In the genomic region with DNA sequence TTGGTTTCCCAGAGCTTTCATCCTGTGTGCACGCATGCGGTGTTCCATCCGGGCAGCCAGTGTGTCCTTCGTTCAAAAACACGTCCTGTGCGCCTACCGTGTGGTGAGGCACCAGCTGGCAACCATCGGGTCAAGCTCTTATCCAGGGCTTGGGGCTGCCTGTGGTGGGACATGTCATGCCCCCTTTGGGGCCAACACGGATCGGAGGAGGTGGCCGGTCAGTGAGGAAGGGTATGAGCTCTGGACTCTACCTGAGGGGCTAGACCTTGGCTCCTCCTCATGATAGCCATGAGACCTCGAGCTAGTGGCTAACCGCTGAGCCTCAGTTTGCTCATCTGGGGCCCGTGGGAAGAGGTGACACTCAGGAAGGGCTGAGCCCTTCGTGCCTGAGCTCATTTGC, we compare ENCODE assay signal across 29 cellular contexts.
DNase-seq lines count a peak whose midpoint lies in the region; ATAC-seq and TF ChIP-seq lines count a peak whose summit lies in the region.
"Had no signal": no experiment of that assay in that cellular context is flagged by ENCODE, and none has a peak within 500 bp of the region (broad histone marks: within the 10 kb centered on the region; RNA-seq: fewer than 3 reads in every experiment).

No MANE protein-coding gene starts in this region.

- WGBS in esophagus muscularis mucosa: 90% methylated on average over 10 of the region's 15 CpGs

- no peaks in the 10 kb centered on the region for H3K36me3 Mint-ChIP-seq in osteocyte (ENCODE audit: unreplicated experiment)
- H3K36me3 Mint-ChIP-seq: CD8-positive, alpha-beta T cell had no signal

- peaks cover 74% of the 10 kb centered on the region for H3K27me3 Mint-ChIP-seq in osteocyte (ENCODE audit: unreplicated experiment)

- TF ChIP-seq POLR2A in esophagus muscularis mucosa (IDR thresholded peaks at IDR 0.05; ENCODE audit: low read depth): no peak

- H3K36me3 ChIP-seq in right atrium auricular region: no peaks in the 10 kb centered on the region
- no peaks in the 10 kb centered on the region for H3K36me3 ChIP-seq in left ventricle myocardium inferior
- no peaks in the 10 kb centered on the region for H3K36me3 ChIP-seq in esophagus muscularis mucosa

- H3K9me3 Mint-ChIP-seq in osteocyte (ENCODE audit: unreplicated experiment): peaks cover 9% of the 10 kb centered on the region
- H3K9me3 Mint-ChIP-seq: CD8-positive, alpha-beta T cell had no signal

- H3K4me1 ChIP-seq in right atrium auricular region (no peaks in the 10 kb centered on the region), left ventricle myocardium inferior (no peaks in the 10 kb centered on the region), esophagus muscularis mucosa (no peaks in the 10 kb centered on the region)
- H3K4me1 ChIP-seq: Caco-2 had no signal

- H3K4me3 ChIP-seq in right atrium auricular region (no peak overlapping the region), left ventricle myocardium inferior (no peak overlapping the region), esophagus muscularis mucosa (no peak overlapping the region)
- H3K4me3 ChIP-seq: A549, GM12878, K562 had no signal

- no peak overlapping the region for H3K4me3 Mint-ChIP-seq in osteocyte (ENCODE audit: unreplicated experiment)
- H3K4me3 Mint-ChIP-seq: CD8-positive, alpha-beta T cell had no signal

- H3K27ac Mint-ChIP-seq in osteocyte (ENCODE audit: unreplicated experiment): no peak overlapping the region
- H3K27ac Mint-ChIP-seq: CD8-positive, alpha-beta T cell had no signal

- intact Hi-C loops in left ventricle myocardium inferior (cut with micrococcal nuclease): no loop called here
- intact Hi-C loops in esophagus muscularis mucosa (cut with DNase I): no loop called here
- intact Hi-C loops in left colon (cut with DNase I, micrococcal nuclease): no loop called here

- TF ChIP-seq CTCF in right atrium auricular region (IDR thresholded peaks at IDR 0.05) (no peak), left ventricle myocardium inferior (IDR thresholded peaks at IDR 0.05; ENCODE audit: borderline replicate concordance) (no peak), esophagus muscularis mucosa (IDR thresholded peaks at IDR 0.05) (no peak), osteocyte (IDR thresholded peaks at IDR 0.05) (no peak)

- H3K27ac ChIP-seq in right atrium auricular region: no peak overlapping the region
- H3K27ac ChIP-seq in left ventricle myocardium inferior (replicated peaks): no peak overlapping the region
- H3K27ac ChIP-seq in esophagus muscularis mucosa (replicated peaks in 1 of 4): no peak overlapping the region
- H3K27ac ChIP-seq: C4-2B, RWPE1 had no signal

- ATAC-seq in GM19328 (IDR thresholded peaks at IDR 0.05; ENCODE audit: unreplicated experiment): no peak
- no peak for ATAC-seq in GM18868 (IDR thresholded peaks at IDR 0.05; ENCODE audit: unreplicated experiment)
- ATAC-seq in left colon: no peak
- ATAC-seq: A549; CD8-positive, alpha-beta T cell; GM12878; HepG2; K562 had no signal

- TF ChIP-seq EP300 in esophagus muscularis mucosa (IDR thresholded peaks at IDR 0.05): no peak

- H3K4me1 Mint-ChIP-seq in osteocyte (ENCODE audit: unreplicated experiment): peaks cover 2% of the 10 kb centered on the region

- H3K27me3 ChIP-seq in right atrium auricular region: no peaks in the 10 kb centered on the region
- peaks cover 41% of the 10 kb centered on the region for H3K27me3 ChIP-seq in left ventricle myocardium inferior (ENCODE audit: low read depth)
- peaks cover 0 to 16% (median 0%) of the 10 kb centered on the region in 4 donors for H3K27me3 ChIP-seq in esophagus muscularis mucosa

- H3K9me3 ChIP-seq in right atrium auricular region (no peaks in the 10 kb centered on the region), left ventricle myocardium inferior (replicated peaks) (peaks cover 4% of the 10 kb centered on the region), esophagus muscularis mucosa (no peaks in the 10 kb centered on the region)
- H3K9me3 ChIP-seq: A549, Caco-2 had no signal

- peak; percentile 49 for DNase-seq in right atrium auricular region (ENCODE audit: low spot score)
- DNase-seq in left ventricle myocardium inferior: no peak
- peak; percentile 83 for DNase-seq in esophagus muscularis mucosa (ENCODE audit: extremely low spot score)
- DNase-seq in osteocyte (ENCODE audit: extremely low spot score, unreplicated experiment): peak; percentile 72
- no peak for DNase-seq in left colon
- DNase-seq: AML-193, DMS79, EL, GDM1, GOT3, Kasumi-1, NCI-H1092 treated with DMSO at 0.1 percent for 48 hours, NCI-H1436, NCI-H187, NCI-H2081 treated with DMSO at 0.1 percent for 48 hours, NCI-H2171, NCI-H226, NCI-H510A, SHP77 treated with DMSO at 0.1 percent for 48 hours had no signal

Comparison
In these comparisons a context has a peak if more than half of its experiments do, and no peak if none do; other contexts are left out.
1. DNase-seq: peak in right atrium auricular region (single experiment), esophagus muscularis mucosa (single experiment) and osteocyte (single experiment); none in left ventricle myocardium inferior (single experiment) and left colon (0 of 2).